Comparison of ENCODE assay signal across 18 cellular contexts in the genomic region with DNA sequence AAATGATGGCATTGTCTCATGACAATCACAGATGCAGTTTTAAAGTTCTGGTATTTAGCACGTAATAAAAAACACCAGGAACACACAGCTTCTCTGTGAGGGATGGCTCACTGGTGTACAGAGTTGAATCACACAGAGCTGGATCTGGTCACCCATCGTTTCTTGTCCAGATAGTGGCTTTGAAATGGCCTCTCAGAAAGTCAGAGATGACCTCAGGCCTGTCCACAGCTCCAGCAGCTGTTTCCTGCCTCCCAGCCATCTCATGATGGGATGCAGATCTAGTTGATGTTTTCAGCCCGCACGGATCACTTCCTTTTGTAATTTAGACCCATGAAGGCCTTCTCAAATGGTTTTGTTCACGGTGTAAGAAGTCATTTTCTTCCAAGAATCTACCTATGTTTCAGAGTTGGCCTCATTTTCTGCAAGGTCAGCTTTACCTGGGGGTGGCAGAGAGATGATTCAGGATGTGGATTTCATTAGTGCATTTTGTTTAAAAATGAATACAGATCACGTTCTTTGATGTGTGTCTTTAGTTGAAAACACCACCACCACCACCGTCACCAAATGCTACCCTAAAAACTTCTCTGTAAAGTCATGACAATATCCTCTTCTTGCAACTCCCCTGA.
A peak's percentile ranks its signal among the peaks of the same experiment; 100 is the strongest.
DNase-seq lines count a peak whose midpoint lies in the region; ATAC-seq, FAIRE-seq and TF ChIP-seq lines count a peak whose summit lies in the region.
"Had no signal": no experiment of that assay in that cellular context is flagged by ENCODE, and none has a peak within 500 bp of the region (broad histone marks: within the 10 kb centered on the region; RNA-seq: fewer than 3 reads in every experiment).

No MANE protein-coding gene starts in this region.

- no peaks in the 10 kb centered on the region for H3K27me3 Mint-ChIP-seq in nephron progenitor cell (ENCODE audit: low read depth, poor library complexity)

- no peaks in the 10 kb centered on the region for H3K79me2 ChIP-seq in GM23248 (ENCODE audit: insufficient read depth)

- no peak for FAIRE-seq in urothelium cell line (lab: Jason Lieb, UNC)
- FAIRE-seq: GM12891, GM19239 had no signal

- no peaks in the 10 kb centered on the region for H3K9me2 ChIP-seq in GM23248 (ENCODE audit: insufficient read depth)

- H3K9me3 ChIP-seq in GM23248 (ENCODE audit: low read depth), result no peaks in the 10 kb centered on the region
- no peaks in the 10 kb centered on the region for H3K9me3 ChIP-seq in SJCRH30 (replicated peaks)

- H3K4me3 ChIP-seq in GM23248 (no peak overlapping the region), SJCRH30 (no peak overlapping the region)

- H3K27ac ChIP-seq in GM23248 (no peak overlapping the region), SJCRH30 (0 out of 2 replicates have a peak overlapping the region, but pooled peaks have one; percentile 3)
- H3K27ac ChIP-seq: C4-2B had no signal

- no peak for ATAC-seq in GM18505 (IDR thresholded peaks at IDR 0.05; ENCODE audit: unreplicated experiment)
- ATAC-seq: Panc1 had no signal

- H3K4me1 ChIP-seq in GM23248 (ENCODE audit: insufficient read depth), result no peaks in the 10 kb centered on the region; the same call in 1 of the 2 replicates
- peaks cover 15% of the 10 kb centered on the region for H3K4me1 ChIP-seq in SJCRH30

- H3K36me3 Mint-ChIP-seq in nephron progenitor cell (ENCODE audit: low read depth), result peaks cover 9% of the 10 kb centered on the region

- 38 to 40% methylated on average over 7 of the region's 7 CpGs for WGBS in GM23248 (ENCODE audit: low coverage in 1 of 2, low lambda C conversion rate in 2 of 2, missing lambda C conversion rate in 2 of 2), 2 experiments

- H3K4me1 Mint-ChIP-seq in nephron progenitor cell, result peaks cover 38% of the 10 kb centered on the region

- no peak overlapping the region for H3K4me2 ChIP-seq in GM23248 (ENCODE audit: unreplicated experiment)

- no peaks in the 10 kb centered on the region for H3K36me3 ChIP-seq in GM23248 (ENCODE audit: low read depth)
- H3K36me3 ChIP-seq in SJCRH30, result no peaks in the 10 kb centered on the region

- peak overlapping the region; percentile 8 for H3K27ac Mint-ChIP-seq in nephron progenitor cell

- in situ Hi-C loops in GM23248 (cut with MboI), result no loop called here

- no peak for TF ChIP-seq CTCF in nephron progenitor cell (IDR thresholded peaks at IDR 0.05)

- no peak for TF ChIP-seq POLR2A in GM18505 (IDR thresholded peaks at IDR 0.05; ENCODE audit: borderline replicate concordance, extremely low read depth, insufficient read depth, insufficient read length)

- peak; percentile 19 for DNase-seq in GM23248
- DNase-seq in SJCRH30, result peak; percentile 27 to 52
- DNase-seq in glomerular endothelial cell (ENCODE audit: extremely low read depth, low read depth, low spot score), result peak; percentile 36
- no peak for DNase-seq in nephron progenitor cell
- DNase-seq in NCI-H2171 treated with DMSO at 0.1 percent for 48 hours (lab: John Stamatoyannopoulos, UW), result no peak
- DNase-seq in urothelium cell line (ENCODE audit: low spot score), result no peak
- DNase-seq in activated naive CD4-positive, alpha-beta T cell (lab: John Stamatoyannopoulos, UW), result no peak
- DNase-seq: COR-L47, DMS153, NCI-H1092 treated with DMSO at 0.1 percent for 48 hours, NCI-H1930, NCI-H510A, SHP77 had no signal

- 0 out of 2 replicates have a peak overlapping the region, but pooled peaks have one; percentile 12 for H2AFZ ChIP-seq in GM23248

- no peaks in the 10 kb centered on the region for H3F3A ChIP-seq in GM23248 (ENCODE audit: insufficient read depth)

- peaks cover 7% of the 10 kb centered on the region for H3K9me3 Mint-ChIP-seq in nephron progenitor cell

- no peak overlapping the region for H3K4me3 Mint-ChIP-seq in nephron progenitor cell

- no peaks in the 10 kb centered on the region for H4K20me1 ChIP-seq in GM23248 (ENCODE audit: insufficient read depth)

- H3K9ac ChIP-seq in GM23248, result no peak overlapping the region

- H3K27me3 ChIP-seq in GM23248 (replicated peaks; ENCODE audit: insufficient read depth) (no peaks in the 10 kb centered on the region; the same call in 1 of the 2 replicates), SJCRH30 (peaks cover 5% of the 10 kb centered on the region; the same call in 1 of the 2 replicates)

Comparison
In these comparisons a context has a peak if more than half of its experiments do, and no peak if none do; other contexts are left out.
1. DNase-seq: peak in GM23248 (single experiment), SJCRH30 (2 of 2) and glomerular endothelial cell (single experiment); none in nephron progenitor cell (single experiment), NCI-H2171 treated with DMSO at 0.1 percent for 48 hours (single experiment), urothelium cell line (single experiment) and activated naive CD4-positive, alpha-beta T cell (0 of 4).